ENCODE assay signal across 2 cellular contexts in genomic region chr7:116500071-116500853, GRCh38.
TF ChIP-seq lines count a peak whose summit lies in the region.

No MANE protein-coding gene starts in this region.

TF ChIP-seq in WTC11, 78 proteins besides CTCF, POLR2A, EP300 and RAD21:
- TF ChIP-seq RELA (CRISPR knock-in tag; IDR thresholded peaks at IDR 0.05; ENCODE audit: borderline replicate concordance) (no peak), MAX (CRISPR knock-in tag; IDR thresholded peaks at IDR 0.05) (peak; percentile 36; the same call in 1 of the 2 replicates), EMX1 (CRISPR knock-in tag; IDR thresholded peaks at IDR 0.05) (no peak), ZNF138 (CRISPR knock-in tag; conservative IDR thresholded peaks at IDR 0.05) (no peak), SMAD4 (CRISPR knock-in tag; IDR thresholded peaks at IDR 0.05) (no peak), HMGXB4 (CRISPR knock-in tag; IDR thresholded peaks at IDR 0.05) (peak; percentile 22; the same call in 1 of the 2 replicates), NR2C2 (CRISPR knock-in tag; IDR thresholded peaks at IDR 0.05) (no peak), AR (CRISPR knock-in tag; IDR thresholded peaks at IDR 0.05) (no peak), GABPB1 (CRISPR knock-in tag; IDR thresholded peaks at IDR 0.05) (no peak)

TF ChIP-seq in H1, 55 proteins besides CTCF, POLR2A, EP300 and RAD21:
- TF ChIP-seq MAFK (IDR thresholded peaks at IDR 0.05; ENCODE audit: low read depth, low read length) = no peak
- TF ChIP-seq SUZ12 (IDR thresholded peaks at IDR 0.05; ENCODE audit: low read length) = peak; percentile 77
- no peak for TF ChIP-seq RFX5 (IDR thresholded peaks at IDR 0.05; ENCODE audit: borderline replicate concordance, low read depth, low read length)
- TF ChIP-seq BCL11A (IDR thresholded peaks at IDR 0.05; ENCODE audit: low read depth in 2 of 2, low read length in 2 of 2) = no peak
- no peak for TF ChIP-seq NRF1 (IDR thresholded peaks at IDR 0.05; ENCODE audit: low read depth, low read length)
- 0 out of 4 replicates have a peak, but pooled peaks of 1 of the 2 experiments have one; percentile 18 for TF ChIP-seq SIN3A (conservative IDR thresholded peaks at IDR 0.05 in 1 of 2, IDR thresholded peaks at IDR 0.05 in 1 of 2; ENCODE audit: low read depth in 1 of 2, low read length in 2 of 2)
- peak; percentile 87 for TF ChIP-seq KDM4A (IDR thresholded peaks at IDR 0.05; ENCODE audit: low read depth, low read length, severe bottlenecking)
- TF ChIP-seq SAP30 (IDR thresholded peaks at IDR 0.05; ENCODE audit: insufficient read depth, insufficient replicate concordance, low read length) = peak; percentile 26
- peak; percentile 71 for TF ChIP-seq EZH2 (IDR thresholded peaks at IDR 0.05; ENCODE audit: low read depth, low read length, severe bottlenecking)
- TF ChIP-seq E2F6 (IDR thresholded peaks at IDR 0.05) = peak; percentile 30
